In the genomic region with DNA sequence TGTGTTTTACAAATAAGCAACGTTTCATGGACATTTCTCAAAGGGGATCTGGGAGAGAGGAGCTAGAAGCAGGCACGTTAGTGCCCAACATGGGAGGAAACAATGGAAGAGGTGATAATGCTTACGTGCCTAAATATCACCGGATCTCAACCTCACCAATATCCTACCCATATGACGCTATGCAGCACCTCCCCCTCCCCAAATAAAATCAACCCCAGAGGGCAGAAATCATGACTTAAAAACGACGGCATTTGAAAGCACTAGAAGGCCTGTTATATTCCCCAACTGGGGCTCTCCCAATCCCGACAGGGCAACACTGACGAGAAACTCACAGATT, we compare ENCODE assay signal across 8 cellular contexts. TPM values are rescaled to one million over a fixed set of nuclear protein-coding genes. Genes with fewer than 3 reads are reported as not detected.
A peak's percentile ranks its signal among the peaks of the same experiment; 100 is the strongest.
DNase-seq lines count a peak whose midpoint lies in the region; ATAC-seq and TF ChIP-seq lines count a peak whose summit lies in the region.

No MANE protein-coding gene starts in this region.

- H3K4me3 ChIP-seq in GM08714 (ENCODE audit: low read length) (peak overlapping the region; percentile 96), SJSA1 (peak overlapping the region; percentile 58), esophagus (ENCODE audit: low read depth in 1 of 2, low read length in 2 of 2) (peak overlapping the region; percentile 62 to 100)

- DNase-seq in SJSA1 (ENCODE audit: low read depth in 1 of 2, low spot score in 2 of 2) = no peak
- no peak for DNase-seq in omental fat pad (ENCODE audit: low spot score)
- DNase-seq in NCI-H226 = no peak
- no peak for DNase-seq in NCI-H2196 treated with DMSO at 0.1 percent for 48 hours (lab: John Stamatoyannopoulos, UW; ENCODE audit: unreplicated experiment)

- H3K36me3 ChIP-seq in SJSA1 (peaks cover 16% of the 10 kb centered on the region), esophagus (ENCODE audit: control insufficient read depth in 2 of 2, insufficient read depth in 2 of 2, low read length in 1 of 2) (peaks cover 0 to under 1% of the 10 kb centered on the region in 2 donors)

- WGBS in esophagus, 2 donors = 0% methylated on average over 9 of the region's 9 CpGs

- no peaks in the 10 kb centered on the region for H3K9me3 ChIP-seq in SJSA1 (replicated peaks)
- no peaks in the 10 kb centered on the region for H3K9me3 ChIP-seq in esophagus (ENCODE audit: control insufficient read depth in 2 of 2, insufficient read depth in 1 of 2, low read depth in 1 of 2, low read length in 1 of 2)

- H3K27me3 ChIP-seq in SJSA1 (replicated peaks) (no peaks in the 10 kb centered on the region), esophagus (ENCODE audit: control insufficient read depth in 1 of 2, insufficient read depth in 2 of 2, low read length in 2 of 2) (no peaks in the 10 kb centered on the region)

- H3K4me1 ChIP-seq in SJSA1 (replicated peaks) = peaks cover 10% of the 10 kb centered on the region
- H3K4me1 ChIP-seq in esophagus (ENCODE audit: control insufficient read depth in 2 of 2, insufficient read depth in 2 of 2, low read length in 1 of 2) = no peaks in the 10 kb centered on the region

- peak; percentile 17 for ATAC-seq in HG02610 (IDR thresholded peaks at IDR 0.05; ENCODE audit: unreplicated experiment)
- ATAC-seq in omental fat pad (ENCODE audit: low FRiP score) = peak; percentile 1
- no peak for ATAC-seq in GM19397 (IDR thresholded peaks at IDR 0.05; ENCODE audit: unreplicated experiment)

- peak overlapping the region; percentile 65 for H3K27ac ChIP-seq in SJSA1
- H3K27ac ChIP-seq in esophagus (ENCODE audit: low read depth in 2 of 2, low read length in 1 of 2) = peak overlapping the region; percentile 58 to 94

- TF ChIP-seq CTCF in omental fat pad (IDR thresholded peaks at IDR 0.05) = no peak

RNA-seq across cellular contexts. Expression of a gene that starts 0.4 kb away (rescaled TPM):
- total RNA-seq in SJSA1 (2014; rRNA removed; shearing (Covaris generic)) = 154 and 176 TPM in 2 replicates
- 10 to 100 TPM; 16.6 to 26.0 TPM for polyA plus RNA-seq in esophagus
- 10 to 100 TPM; 39.2 to 54.8 (median 47.0) TPM for total RNA-seq in omental fat pad
